18 cellular contexts compared by ENCODE assay signal in genomic region chr16:86059253-86060171, GRCh38.
DNase-seq lines count a peak whose midpoint lies in the region; ATAC-seq and TF ChIP-seq lines count a peak whose summit lies in the region.
"Had no signal": no experiment of that assay in that cellular context is flagged by ENCODE, and none has a peak within 500 bp of the region (broad histone marks: within the 10 kb centered on the region; RNA-seq: fewer than 3 reads in every experiment).

No MANE protein-coding gene starts in this region.

- no peak for TF ChIP-seq CTCF in gastroesophageal sphincter (IDR thresholded peaks at IDR 0.05)

- H3K9me3 ChIP-seq in gastroesophageal sphincter (no peaks in the 10 kb centered on the region), mesenchymal stem cell (ENCODE audit: control insufficient read depth, low read length) (no peaks in the 10 kb centered on the region), subcutaneous abdominal adipose tissue (ENCODE audit: control insufficient read depth in 5 of 5, low read length in 5 of 5) (no peaks in the 10 kb centered on the region)
- H3K9me3 ChIP-seq: SJCRH30 had no signal

- H3K27ac ChIP-seq in angular gyrus (ENCODE audit: low read depth, low read length) (peak overlapping the region; percentile 84), gastroesophageal sphincter (peak overlapping the region in 3 of 4 donors; percentile 74 to 85 (median 77)), mesenchymal stem cell (ENCODE audit: low read length, poor library complexity, severe bottlenecking) (no peak overlapping the region), subcutaneous abdominal adipose tissue (ENCODE audit: low read depth, low read length) (peak overlapping the region; percentile 46)
- H3K27ac ChIP-seq: foreskin keratinocyte, GM23248, SJCRH30 had no signal

- H3K27me3 ChIP-seq in gastroesophageal sphincter (no peaks in the 10 kb centered on the region), mesenchymal stem cell (ENCODE audit: control insufficient read depth in 1 of 2, insufficient read depth in 1 of 2, low read length in 2 of 2) (peaks cover 19 to 66% of the 10 kb centered on the region in 2 experiments), subcutaneous abdominal adipose tissue (ENCODE audit: control insufficient read depth in 5 of 5, insufficient read depth in 4 of 5, low read length in 5 of 5) (no peaks in the 10 kb centered on the region)
- H3K27me3 ChIP-seq: foreskin keratinocyte, SJCRH30 had no signal

- no peak overlapping the region for H4K91ac ChIP-seq in mesenchymal stem cell (ENCODE audit: low read length)

- no peak overlapping the region for H3K4me2 ChIP-seq in mesenchymal stem cell (ENCODE audit: low read length, poor library complexity, severe bottlenecking)

- H4K8ac ChIP-seq in mesenchymal stem cell (ENCODE audit: low read length) = peak overlapping the region; percentile 4

- H3K4me3 ChIP-seq in gastroesophageal sphincter = no peak overlapping the region
- no peak overlapping the region for H3K4me3 ChIP-seq in mesenchymal stem cell (ENCODE audit: insufficient read depth in 1 of 2, low read depth in 1 of 2, low read length in 2 of 2)
- H3K4me3 ChIP-seq in subcutaneous abdominal adipose tissue (ENCODE audit: low read depth in 1 of 5, low read length in 5 of 5) = no peak overlapping the region
- H3K4me3 ChIP-seq: GM23248, SJCRH30 had no signal

- H3K4ac ChIP-seq in mesenchymal stem cell (ENCODE audit: low read depth in 1 of 2, low read length in 2 of 2) = no peak overlapping the region

- H2AFZ ChIP-seq in mesenchymal stem cell (ENCODE audit: low read depth, low read length) = no peak overlapping the region
- H2AFZ ChIP-seq: GM23248 had no signal

- TF ChIP-seq POLR2A in gastroesophageal sphincter (IDR thresholded peaks at IDR 0.05) = no peak

- no peak for TF ChIP-seq EP300 in gastroesophageal sphincter (IDR thresholded peaks at IDR 0.05)

- no peak overlapping the region for H2BK15ac ChIP-seq in mesenchymal stem cell (ENCODE audit: low read depth, poor library complexity, severe bottlenecking)

- 19 to 29% methylated on average over 4 to 5 of the region's 15 CpGs for WGBS in gastroesophageal sphincter (ENCODE audit: low coverage in 1 of 2), 2 donors
- 46% methylated on average over 15 of the region's 15 CpGs for WGBS in mesenchymal stem cell

- H3K23ac ChIP-seq in mesenchymal stem cell (ENCODE audit: low read length in 2 of 2) = no peak overlapping the region

- peak overlapping the region in 1 of 2 experiments; percentile 21 for H2BK12ac ChIP-seq in mesenchymal stem cell (ENCODE audit: low read length in 2 of 2)

- no peak overlapping the region for H2AK5ac ChIP-seq in mesenchymal stem cell (ENCODE audit: low read length, severe bottlenecking)

- peak; percentile 83 for ATAC-seq in gastroesophageal sphincter
- no peak for ATAC-seq in GM18873 (IDR thresholded peaks at IDR 0.05; ENCODE audit: low FRiP score, unreplicated experiment)
- ATAC-seq: activated T-cell treated with anti-CD3 and anti-CD28 coated beads, Interleukin-2, amount 50 U/mL, for 72 hours; foreskin keratinocyte; stimulated activated naive B cell treated with anti-CD40 and anti-IgM and Interleukin-4, amounts not matched to agents 10 μg/mL and 1 μg/mL and 100 μg/mL, for 72 hours had no signal

- H3K36me3 ChIP-seq in gastroesophageal sphincter (no peaks in the 10 kb centered on the region), mesenchymal stem cell (ENCODE audit: control insufficient read depth in 1 of 2, insufficient read depth in 2 of 2, low read depth in 1 of 2, low read length in 2 of 2) (no peaks in the 10 kb centered on the region), subcutaneous abdominal adipose tissue (ENCODE audit: control insufficient read depth in 5 of 5, insufficient read depth in 5 of 5, low read length in 5 of 5) (no peaks in the 10 kb centered on the region)
- H3K36me3 ChIP-seq: SJCRH30 had no signal

- H3K79me1 ChIP-seq in mesenchymal stem cell (replicated peaks; ENCODE audit: low read length, poor library complexity, severe bottlenecking) = no peaks in the 10 kb centered on the region

- H3K9ac ChIP-seq in mesenchymal stem cell (ENCODE audit: low read length) = no peak overlapping the region
- peak overlapping the region in 2 of 5 donors; percentile 29 to 38 for H3K9ac ChIP-seq in subcutaneous abdominal adipose tissue (ENCODE audit: low read length in 5 of 5)
- H3K9ac ChIP-seq: GM23248 had no signal

- no peak overlapping the region for H3K14ac ChIP-seq in mesenchymal stem cell (ENCODE audit: low read length in 2 of 2)

- H2BK120ac ChIP-seq in mesenchymal stem cell (ENCODE audit: low read depth, low read length) = no peak overlapping the region

- peak overlapping the region in 1 of 2 experiments; percentile 34 for H3K18ac ChIP-seq in mesenchymal stem cell (ENCODE audit: low read depth in 1 of 2, low read length in 2 of 2)

- H3K4me1 ChIP-seq in gastroesophageal sphincter (peaks cover 0 to 42% (median 23%) of the 10 kb centered on the region in 3 donors), mesenchymal stem cell (ENCODE audit: control insufficient read depth, insufficient read depth, low read depth, low read length) (no peaks in the 10 kb centered on the region), subcutaneous abdominal adipose tissue (ENCODE audit: control insufficient read depth in 5 of 5, insufficient read depth in 5 of 5, low read length in 5 of 5) (peaks cover 17 to 49% (median 46%) of the 10 kb centered on the region in 5 donors)
- H3K4me1 ChIP-seq: foreskin keratinocyte had no signal

- no peak overlapping the region for H2BK5ac ChIP-seq in mesenchymal stem cell (ENCODE audit: low read depth, low read length, poor library complexity, severe bottlenecking)

- peak; percentile 67 for DNase-seq in mesenchymal stem cell
- no peak for DNase-seq in NCI-H510A (lab: John Stamatoyannopoulos, UW)
- DNase-seq in H4 (ENCODE audit: low spot score) = no peak
- DNase-seq in DMS153 (lab: John Stamatoyannopoulos, UW) = no peak
- DNase-seq: activated CD4-positive, alpha-beta T cell treated with anti-CD3 and anti-CD28 coated beads, Interleukin-2, amount 50 U/mL, for 1 hour; activated T-cell treated with anti-CD3 and anti-CD28 coated beads, Interleukin-2, amount 50 U/mL, for 72 hours; Calu3; foreskin keratinocyte; GM23248; naive B cell; NCI-H2171 treated with DMSO at 0.1 percent for 48 hours; SJCRH30; stimulated activated naive B cell treated with anti-CD40 and anti-IgM and Interleukin-4, amounts not matched to agents 10 μg/mL and 1 μg/mL and 100 μg/mL, for 72 hours; T1000 had no signal
